In genomic region chr2:219173176-219173575, GRCh38 we compare ENCODE assay signal across 20 cellular contexts. TPM values are rescaled to one million over a fixed set of nuclear protein-coding genes. Genes with fewer than 3 reads are reported as not detected.
DNase-seq lines count a peak whose midpoint lies in the region; ATAC-seq and TF ChIP-seq lines count a peak whose summit lies in the region.
"Had no signal": no experiment of that assay in that cellular context is flagged by ENCODE, and none has a peak within 500 bp of the region (broad histone marks: within the 10 kb centered on the region; RNA-seq: fewer than 3 reads in every experiment).

No MANE protein-coding gene starts in this region.

- peaks cover 48% of the 10 kb centered on the region for H3K36me3 Mint-ChIP-seq in activated CD8-positive, alpha-beta T cell treated with anti-CD3 and anti-CD28 coated beads, Interleukin-2, amount 10 ng/mL, durations not matched to agents 7 days and 5 days (ENCODE audit: low read depth)
- H3K36me3 Mint-ChIP-seq in activated CD8-positive, alpha-beta T cell treated with anti-CD3 and anti-CD28 coated beads for 36 hours (ENCODE audit: low read depth): peaks cover 14% of the 10 kb centered on the region
- H3K36me3 Mint-ChIP-seq in CD4-positive, CD25-positive, alpha-beta regulatory T cell: peaks cover 11% of the 10 kb centered on the region
- H3K36me3 Mint-ChIP-seq in dendritic cell treated with granulocyte-macrophage colony-stimulating factor and Interleukin-4, amounts not matched to agents 40 ng/mL and 50 ng/mL, for 4 days (ENCODE audit: low read depth): peaks cover 66% of the 10 kb centered on the region
- H3K36me3 Mint-ChIP-seq in natural killer cell: peaks cover 9% of the 10 kb centered on the region

- H3K27ac Mint-ChIP-seq in activated CD8-positive, alpha-beta T cell treated with anti-CD3 and anti-CD28 coated beads, Interleukin-2, amount 10 ng/mL, durations not matched to agents 7 days and 5 days: peak overlapping the region; percentile 63
- no peak overlapping the region for H3K27ac Mint-ChIP-seq in activated CD8-positive, alpha-beta T cell treated with anti-CD3 and anti-CD28 coated beads for 36 hours
- peak overlapping the region in 2 of 3 donors; percentile 12 to 82 for H3K27ac Mint-ChIP-seq in CD4-positive, CD25-positive, alpha-beta regulatory T cell
- H3K27ac Mint-ChIP-seq in dendritic cell treated with granulocyte-macrophage colony-stimulating factor and Interleukin-4, amounts not matched to agents 40 ng/mL and 50 ng/mL, for 4 days: peak overlapping the region; percentile 76
- no peak overlapping the region for H3K27ac Mint-ChIP-seq in natural killer cell
- H3K27ac Mint-ChIP-seq: GM23338 had no signal

- peaks cover 47% of the 10 kb centered on the region for H3K4me1 ChIP-seq in CD4-positive, CD25-positive, alpha-beta regulatory T cell (ENCODE audit: control insufficient read depth, insufficient read depth, low read length, poor library complexity, severe bottlenecking)

- intact Hi-C loops in activated CD8-positive, alpha-beta T cell treated with anti-CD3 and anti-CD28 coated beads for 36 hours (cut with micrococcal nuclease): loop anchor here (5.0 kb wide), 1 partner anchor 34 kb away; the partner anchor contains the start of gene ZFAND2B
- intact Hi-C loops in dendritic cell treated with granulocyte-macrophage colony-stimulating factor and Interleukin-4, amounts not matched to agents 40 ng/mL and 50 ng/mL, for 4 days (cut with micrococcal nuclease): loop anchor here (10.0 kb wide), 1 partner anchor 212 kb away; the partner anchor contains the start of gene DNPEP
- intact Hi-C loops in natural killer cell (cut with micrococcal nuclease): loop anchor here (10.0 kb wide), 1 partner anchor 212 kb away; the partner anchor contains the start of gene DNPEP

- no peak for TF ChIP-seq CTCF in activated CD8-positive, alpha-beta T cell treated with anti-CD3 and anti-CD28 coated beads for 36 hours (IDR thresholded peaks at IDR 0.05)
- no peak for TF ChIP-seq CTCF in natural killer cell (IDR thresholded peaks at IDR 0.05)

- no peaks in the 10 kb centered on the region for H3K27me3 ChIP-seq in CD4-positive, CD25-positive, alpha-beta regulatory T cell (ENCODE audit: control insufficient read depth, insufficient read depth, low read length)
- H3K27me3 ChIP-seq: BLaER1 had no signal

- H3K36me3 ChIP-seq in CD4-positive, CD25-positive, alpha-beta regulatory T cell (ENCODE audit: control insufficient read depth, insufficient read depth, low read length): peaks cover 36% of the 10 kb centered on the region

- no peaks in the 10 kb centered on the region for H3K27me3 Mint-ChIP-seq in activated CD8-positive, alpha-beta T cell treated with anti-CD3 and anti-CD28 coated beads, Interleukin-2, amount 10 ng/mL, durations not matched to agents 7 days and 5 days (ENCODE audit: low read depth)
- H3K27me3 Mint-ChIP-seq in activated CD8-positive, alpha-beta T cell treated with anti-CD3 and anti-CD28 coated beads for 36 hours: no peaks in the 10 kb centered on the region
- peaks cover 11% of the 10 kb centered on the region for H3K27me3 Mint-ChIP-seq in CD4-positive, CD25-positive, alpha-beta regulatory T cell
- H3K27me3 Mint-ChIP-seq in dendritic cell treated with granulocyte-macrophage colony-stimulating factor and Interleukin-4, amounts not matched to agents 40 ng/mL and 50 ng/mL, for 4 days: no peaks in the 10 kb centered on the region
- H3K27me3 Mint-ChIP-seq in natural killer cell (ENCODE audit: low read depth in 2 of 2): no peaks in the 10 kb centered on the region

- no peak overlapping the region for H3K4me3 Mint-ChIP-seq in activated CD8-positive, alpha-beta T cell treated with anti-CD3 and anti-CD28 coated beads, Interleukin-2, amount 10 ng/mL, durations not matched to agents 7 days and 5 days
- H3K4me3 Mint-ChIP-seq in activated CD8-positive, alpha-beta T cell treated with anti-CD3 and anti-CD28 coated beads for 36 hours: no peak overlapping the region
- no peak overlapping the region for H3K4me3 Mint-ChIP-seq in CD4-positive, CD25-positive, alpha-beta regulatory T cell
- H3K4me3 Mint-ChIP-seq in dendritic cell treated with granulocyte-macrophage colony-stimulating factor and Interleukin-4, amounts not matched to agents 40 ng/mL and 50 ng/mL, for 4 days: no peak overlapping the region
- no peak overlapping the region for H3K4me3 Mint-ChIP-seq in natural killer cell
- H3K4me3 Mint-ChIP-seq: GM23338 had no signal

- no peak overlapping the region for H3K4me3 ChIP-seq in CD4-positive, CD25-positive, alpha-beta regulatory T cell (ENCODE audit: low read depth, low read length)
- H3K4me3 ChIP-seq: A549, BLaER1, GM23338 had no signal

- H3K9me3 ChIP-seq in CD4-positive, CD25-positive, alpha-beta regulatory T cell (ENCODE audit: control insufficient read depth in 2 of 2, low read length in 2 of 2): no peaks in the 10 kb centered on the region
- H3K9me3 ChIP-seq: A549, BLaER1 had no signal

- H3K4me1 Mint-ChIP-seq in activated CD8-positive, alpha-beta T cell treated with anti-CD3 and anti-CD28 coated beads, Interleukin-2, amount 10 ng/mL, durations not matched to agents 7 days and 5 days (ENCODE audit: low read depth): peaks cover 34% of the 10 kb centered on the region
- H3K4me1 Mint-ChIP-seq in activated CD8-positive, alpha-beta T cell treated with anti-CD3 and anti-CD28 coated beads for 36 hours (ENCODE audit: low read depth): peaks cover 34% of the 10 kb centered on the region
- peaks cover 12 to 51% (median 32%) of the 10 kb centered on the region in 4 donors for H3K4me1 Mint-ChIP-seq in CD4-positive, CD25-positive, alpha-beta regulatory T cell
- peaks cover 75% of the 10 kb centered on the region for H3K4me1 Mint-ChIP-seq in dendritic cell treated with granulocyte-macrophage colony-stimulating factor and Interleukin-4, amounts not matched to agents 40 ng/mL and 50 ng/mL, for 4 days (ENCODE audit: low read depth)
- H3K4me1 Mint-ChIP-seq in natural killer cell: peaks cover 34 to 47% of the 10 kb centered on the region in 2 donors

- DNase-seq in activated CD8-positive, alpha-beta T cell treated with anti-CD3 and anti-CD28 coated beads, Interleukin-2, amount 10 ng/mL, durations not matched to agents 7 days and 5 days: no peak
- DNase-seq in activated CD8-positive, alpha-beta T cell treated with anti-CD3 and anti-CD28 coated beads for 36 hours: no peak
- no peak for DNase-seq in CD4-positive, CD25-positive, alpha-beta regulatory T cell
- DNase-seq in GM19240 (ENCODE audit: insufficient read length, low spot score): no peak
- DNase-seq in natural killer cell: no peak
- DNase-seq: CD8-positive, alpha-beta memory T cell; DMS53; HCEC 1CT; MV-4-11; NCI-H187; NCI-H2107; NCI-H510A; NCI-H774; SHP77 had no signal

- no peak for ATAC-seq in activated CD8-positive, alpha-beta T cell treated with anti-CD3 and anti-CD28 coated beads, Interleukin-2, amount 10 ng/mL, durations not matched to agents 7 days and 5 days
- ATAC-seq in activated CD8-positive, alpha-beta T cell treated with anti-CD3 and anti-CD28 coated beads for 36 hours: no peak
- ATAC-seq in CD4-positive, CD25-positive, alpha-beta regulatory T cell (ENCODE audit: low read depth in 2 of 2): no peak
- ATAC-seq in natural killer cell: no peak
- ATAC-seq: A549, GM23338 had no signal

- no peaks in the 10 kb centered on the region for H3K9me3 Mint-ChIP-seq in activated CD8-positive, alpha-beta T cell treated with anti-CD3 and anti-CD28 coated beads, Interleukin-2, amount 10 ng/mL, durations not matched to agents 7 days and 5 days (ENCODE audit: insufficient read depth)
- no peaks in the 10 kb centered on the region for H3K9me3 Mint-ChIP-seq in activated CD8-positive, alpha-beta T cell treated with anti-CD3 and anti-CD28 coated beads for 36 hours
- no peaks in the 10 kb centered on the region for H3K9me3 Mint-ChIP-seq in CD4-positive, CD25-positive, alpha-beta regulatory T cell
- no peaks in the 10 kb centered on the region for H3K9me3 Mint-ChIP-seq in dendritic cell treated with granulocyte-macrophage colony-stimulating factor and Interleukin-4, amounts not matched to agents 40 ng/mL and 50 ng/mL, for 4 days
- H3K9me3 Mint-ChIP-seq in natural killer cell: no peaks in the 10 kb centered on the region
- H3K9me3 Mint-ChIP-seq: CD8-positive, alpha-beta memory T cell; GM23338 had no signal

- POLR2A ChIA-PET in activated CD8-positive, alpha-beta T cell treated with anti-CD3 and anti-CD28 coated beads, Interleukin-2, amount 10 ng/mL, durations not matched to agents 7 days and 5 days (lab: Charles Lee): interaction anchor here (1.4 to 1.8 kb wide), 2 partner anchors 33 to 80 kb away, joined by 3 to 6 read pairs; partner anchors contain the start of genes TUBA4A, TUBA4B and ZFAND2B
- POLR2A ChIA-PET in activated CD8-positive, alpha-beta T cell treated with anti-CD3 and anti-CD28 coated beads for 36 hours (lab: Charles Lee): interaction anchor here (1.2 to 1.7 kb wide), 4 partner anchors 27 to 76 kb away, joined by 3 to 10 read pairs (median 6); partner anchors contain the start of genes ANKZF1 and ATG9A

- CTCF ChIA-PET in activated CD8-positive, alpha-beta T cell treated with anti-CD3 and anti-CD28 coated beads, Interleukin-2, amount 10 ng/mL, durations not matched to agents 7 days and 5 days (lab: Charles Lee): interaction anchor here (1.3 to 2.7 kb wide), 7 partner anchors 9 to 104 kb away, joined by 3 to 12 read pairs (median 4); no protein-coding TSS in a partner anchor
- CTCF ChIA-PET in activated CD8-positive, alpha-beta T cell treated with anti-CD3 and anti-CD28 coated beads for 36 hours (lab: Charles Lee): interaction anchor here (1.0 to 9.4 kb wide), 11 partner anchors 10 to 126 kb away, joined by 4 to 98 read pairs (median 12); partner anchors contain the start of genes ABCB6, ANKZF1, ATG9A and GLB1L

- no peak overlapping the region for H3K27ac ChIP-seq in CD4-positive, CD25-positive, alpha-beta regulatory T cell (ENCODE audit: insufficient read depth, low read length, poor library complexity, severe bottlenecking)
- H3K27ac ChIP-seq: A549, BLaER1, KMS-11 had no signal

RNA-seq across cellular contexts. Expression of gene SLC23A3, which starts 3.3 kb away (rescaled TPM):
- total RNA-seq in activated CD8-positive, alpha-beta T cell treated with anti-CD3 and anti-CD28 coated beads, Interleukin-2, amount 10 ng/mL, durations not matched to agents 7 days and 5 days: 1 to 10 TPM; 2.0 to 2.2 TPM
- 1 to 10 TPM; 1.1 to 1.6 TPM for total RNA-seq in activated CD8-positive, alpha-beta T cell treated with anti-CD3 and anti-CD28 coated beads for 36 hours
- 1.3 TPM for total RNA-seq in CD4-positive, CD25-positive, alpha-beta regulatory T cell
- polyA plus RNA-seq in CD4-positive, CD25-positive, alpha-beta regulatory T cell: not detected
- 1 to 10 TPM in 1 of 3 donors, under 1 TPM in 2; 0.48 to 1.1 (median 0.89) TPM for total RNA-seq in natural killer cell
- total RNA-seq: RPMI7951 had no signal
- polyA plus RNA-seq: CD8-positive, alpha-beta memory T cell had no signal

RNA-seq across cellular contexts. Expression of gene CNPPD1, which starts 3.5 kb away (rescaled TPM):
- 10 to 100 TPM; 75.1 to 81.4 TPM for total RNA-seq in activated CD8-positive, alpha-beta T cell treated with anti-CD3 and anti-CD28 coated beads, Interleukin-2, amount 10 ng/mL, durations not matched to agents 7 days and 5 days
- 10 to 100 TPM; 38.6 to 38.7 TPM for total RNA-seq in activated CD8-positive, alpha-beta T cell treated with anti-CD3 and anti-CD28 coated beads for 36 hours
- total RNA-seq in CD4-positive, CD25-positive, alpha-beta regulatory T cell: 68.2 TPM
- 100 to 1,000 TPM; 100 to 143 (median 113) TPM for polyA plus RNA-seq in CD4-positive, CD25-positive, alpha-beta regulatory T cell
- total RNA-seq in natural killer cell: 10 to 100 TPM; 64.4 to 72.4 (median 64.8) TPM

RNA-seq across cellular contexts. Expression of gene RETREG2, which starts 4.9 kb away (rescaled TPM):
- total RNA-seq in activated CD8-positive, alpha-beta T cell treated with anti-CD3 and anti-CD28 coated beads, Interleukin-2, amount 10 ng/mL, durations not matched to agents 7 days and 5 days: 100 to 1,000 TPM; 104 to 111 TPM
- 10 to 100 TPM; 63.8 to 67.8 TPM for total RNA-seq in activated CD8-positive, alpha-beta T cell treated with anti-CD3 and anti-CD28 coated beads for 36 hours
- 84.7 TPM for total RNA-seq in CD4-positive, CD25-positive, alpha-beta regulatory T cell
- 10 to 100 TPM; 62.8 to 89.7 (median 72.1) TPM for polyA plus RNA-seq in CD4-positive, CD25-positive, alpha-beta regulatory T cell
- 10 to 100 TPM; 77.0 to 81.9 (median 79.0) TPM for total RNA-seq in natural killer cell

RNA-seq across cellular contexts. Expression of gene NHEJ1, which starts 12.6 kb away (rescaled TPM):
- 10 to 100 TPM; 19.1 to 23.1 TPM for total RNA-seq in activated CD8-positive, alpha-beta T cell treated with anti-CD3 and anti-CD28 coated beads, Interleukin-2, amount 10 ng/mL, durations not matched to agents 7 days and 5 days
- 10 to 100 TPM; 22.4 to 26.3 TPM for total RNA-seq in activated CD8-positive, alpha-beta T cell treated with anti-CD3 and anti-CD28 coated beads for 36 hours
- total RNA-seq in CD4-positive, CD25-positive, alpha-beta regulatory T cell: 12.9 TPM
- 10 to 100 TPM; 24.6 to 29.1 (median 26.8) TPM for polyA plus RNA-seq in CD4-positive, CD25-positive, alpha-beta regulatory T cell
- 10 to 100 TPM in 2 of 3 donors, 1 to 10 TPM in 1; 9.9 to 12.7 (median 11.0) TPM for total RNA-seq in natural killer cell

RNA-seq across cellular contexts. Expression of gene ZFAND2B, which starts 33.4 kb away (rescaled TPM):
- 10 to 100 TPM; 57.0 to 59.5 TPM for total RNA-seq in activated CD8-positive, alpha-beta T cell treated with anti-CD3 and anti-CD28 coated beads, Interleukin-2, amount 10 ng/mL, durations not matched to agents 7 days and 5 days
- total RNA-seq in activated CD8-positive, alpha-beta T cell treated with anti-CD3 and anti-CD28 coated beads for 36 hours: 10 to 100 TPM; 31.3 to 33.3 TPM
- total RNA-seq in CD4-positive, CD25-positive, alpha-beta regulatory T cell: 70.8 TPM
- polyA plus RNA-seq in CD4-positive, CD25-positive, alpha-beta regulatory T cell: 10 to 100 TPM; 54.4 to 72.1 (median 64.0) TPM
- 10 to 100 TPM; 67.6 to 84.0 (median 83.4) TPM for total RNA-seq in natural killer cell

Comparison
In these comparisons a context has a peak if more than half of its experiments do, and no peak if none do; other contexts are left out.
1. H3K27ac Mint-ChIP-seq: peak in activated CD8-positive, alpha-beta T cell treated with anti-CD3 and anti-CD28 coated beads, Interleukin-2, amount 10 ng/mL, durations not matched to agents 7 days and 5 days (single experiment), CD4-positive, CD25-positive, alpha-beta regulatory T cell (2 of 3) and dendritic cell treated with granulocyte-macrophage colony-stimulating factor and Interleukin-4, amounts not matched to agents 40 ng/mL and 50 ng/mL, for 4 days (single experiment); none in activated CD8-positive, alpha-beta T cell treated with anti-CD3 and anti-CD28 coated beads for 36 hours (single experiment) and natural killer cell (0 of 2).